25 cellular contexts compared by ENCODE assay signal in the genomic region with DNA sequence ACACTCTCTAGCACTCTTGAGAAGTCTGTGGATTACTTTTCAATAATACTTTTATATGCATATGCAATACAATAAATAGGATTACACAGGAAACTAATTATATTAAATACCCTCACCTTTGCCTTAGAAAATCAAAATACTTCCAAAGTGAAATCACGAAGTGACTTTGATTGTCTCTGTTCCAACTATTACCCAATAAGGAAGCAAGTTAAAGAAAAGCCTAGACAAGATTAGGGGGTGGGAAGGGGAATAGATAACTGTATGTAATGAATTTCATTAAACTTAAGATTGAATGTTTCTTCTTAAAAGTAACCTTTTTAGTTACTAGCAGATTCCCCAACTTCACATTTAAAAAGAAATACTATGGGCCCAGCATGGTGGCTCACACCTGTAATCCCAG.
"Had no signal": no experiment of that assay in that cellular context is flagged by ENCODE, and none has a peak within 500 bp of the region (broad histone marks: within the 10 kb centered on the region; RNA-seq: fewer than 3 reads in every experiment).

No MANE protein-coding gene starts in this region.

- FAIRE-seq: urothelium cell line had no signal

- H3K9me3 ChIP-seq: stomach, suprapubic skin, testis, thoracic aorta, thyroid gland, tibial artery, tibial nerve, transverse colon, upper lobe of left lung, upper lobe of right lung, uterus, vagina had no signal

- H3K36me3 ChIP-seq: stomach, suprapubic skin, thoracic aorta, thyroid gland, tibial artery, tibial nerve, transverse colon, upper lobe of left lung, upper lobe of right lung, uterus, vagina had no signal

- H3K4me1 ChIP-seq: stomach, suprapubic skin, testis, thyroid gland, tibial artery, tibial nerve, transverse colon, upper lobe of left lung, upper lobe of right lung, uterus, vagina had no signal

- DNase-seq: stimulated activated CD4-positive, alpha-beta T cell treated with anti-CD3 and anti-CD28 coated beads, Interleukin-2, amount 100 ng/mL, for 48 hours; stimulated activated CD4-positive, alpha-beta T cell treated with anti-CD3 and anti-CD28 coated beads, Interleukin-4, amount 100 ng/mL, for 1 hour; stimulated activated CD4-positive, alpha-beta T cell treated with anti-CD3 and anti-CD28 coated beads, Interleukin-4, amount 100 ng/mL, for 24 hours; stimulated activated CD4-positive, alpha-beta T cell treated with anti-CD3 and anti-CD28 coated beads, Interleukin-4, amount 100 ng/mL, for 4 hours; stimulated activated CD8-positive, alpha-beta memory T cell treated with anti-CD3 and anti-CD28 coated beads, Interleukin-4, amount 100 ng/mL, for 48 hours; stimulated activated naive B cell treated with anti-CD40 and anti-IgM and Interleukin-4, amounts not matched to agents 10 μg/mL and 1 μg/mL and 100 μg/mL, for 72 hours; stimulated activated naive CD4-positive, alpha-beta T cell treated with Interleukin-2 at 50 U/mL for 16 hours; stimulated activated naive CD8-positive, alpha-beta T cell treated with anti-CD3 and anti-CD28 coated beads, Interleukin-15, amount 100 ng/mL, for 72 hours; stimulated activated naive CD8-positive, alpha-beta T cell treated with anti-CD3 and anti-CD28 coated beads, Interleukin-15, Interleukin-2, amounts not matched to agents 100 U/mL and 50 U/mL, for 24 hours; stomach; substantia nigra; testis; thyroid gland; tibial artery; transverse colon; upper lobe of left lung; upper lobe of right lung; uterus had no signal

- H3K27me3 ChIP-seq: stomach, suprapubic skin, testis, thyroid gland, tibial nerve, transverse colon, upper lobe of left lung, upper lobe of right lung, uterus, vagina had no signal

- H3K4me3 ChIP-seq: stomach, suprapubic skin, testis, thoracic aorta, thyroid gland, tibial artery, tibial nerve, transverse colon, upper lobe of left lung, upper lobe of right lung, uterus, vagina had no signal

- ATAC-seq: stimulated activated effector memory CD8-positive, alpha-beta T cell treated with anti-CD3 and anti-CD28 coated beads, Interleukin-12 subunit alpha, Interleukin-12 subunit beta, amount 100 ng/mL, for 72 hours; stimulated activated memory B cell treated with anti-CD40 and anti-IgM and Interleukin-4, amounts not matched to agents 10 μg/mL and 1 μg/mL and 100 μg/mL, for 72 hours; stimulated activated naive B cell treated with anti-CD40 and anti-IgM and Interleukin-4, amounts not matched to agents 10 μg/mL and 1 μg/mL and 100 μg/mL, for 72 hours; stimulated activated naive CD8-positive, alpha-beta T cell treated with anti-CD3 and anti-CD28 coated beads, Interleukin-15, amount 100 ng/mL, for 72 hours; stimulated activated naive CD8-positive, alpha-beta T cell treated with anti-CD3 and anti-CD28 coated beads, Interleukin-15, Interleukin-2, amounts not matched to agents 100 U/mL and 50 U/mL, for 24 hours; upper lobe of right lung had no signal

- H3K27ac ChIP-seq: stomach, suprapubic skin, testis, thoracic aorta, thyroid gland, tibial artery, tibial nerve, transverse colon, upper lobe of left lung, upper lobe of right lung, uterus, vagina had no signal
